ENCODE assay signal across 20 cellular contexts in the genomic region with DNA sequence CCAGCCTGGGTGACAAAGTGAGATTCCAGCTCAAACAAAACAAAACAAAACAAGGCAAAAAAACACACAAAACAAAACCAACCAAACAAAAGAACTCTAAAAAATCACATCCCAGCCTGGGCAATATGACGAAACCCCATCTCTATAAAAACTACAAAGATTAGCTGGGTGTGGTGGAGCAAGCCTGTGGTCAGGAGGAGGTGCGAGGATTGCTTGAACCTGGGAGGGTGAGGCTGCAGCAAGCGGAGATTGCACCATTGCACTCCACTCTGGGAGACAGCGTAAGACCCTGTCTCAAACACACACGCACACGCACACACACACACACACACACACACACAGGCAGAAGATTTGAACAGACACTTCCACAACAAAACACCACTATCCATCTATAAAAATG.
DNase-seq lines count a peak whose midpoint lies in the region; ATAC-seq and TF ChIP-seq lines count a peak whose summit lies in the region.
"Had no signal": no experiment of that assay in that cellular context is flagged by ENCODE, and none has a peak within 500 bp of the region (broad histone marks: within the 10 kb centered on the region; RNA-seq: fewer than 3 reads in every experiment).

No MANE protein-coding gene starts in this region.

- peaks cover 26% of the 10 kb centered on the region for H3K4me1 Mint-ChIP-seq in activated CD8-positive, alpha-beta T cell treated with anti-CD3 and anti-CD28 coated beads for 36 hours (ENCODE audit: low read depth)
- peaks cover 22% of the 10 kb centered on the region for H3K4me1 Mint-ChIP-seq in activated CD8-positive, alpha-beta T cell treated with anti-CD3 and anti-CD28 coated beads, Interleukin-2, amount 10 ng/mL, durations not matched to agents 7 days and 5 days (ENCODE audit: low read depth)

- no peak overlapping the region for H3K4me3 Mint-ChIP-seq in activated CD8-positive, alpha-beta T cell treated with anti-CD3 and anti-CD28 coated beads for 36 hours
- H3K4me3 Mint-ChIP-seq in activated CD8-positive, alpha-beta T cell treated with anti-CD3 and anti-CD28 coated beads, Interleukin-2, amount 10 ng/mL, durations not matched to agents 7 days and 5 days = no peak overlapping the region
- H3K4me3 Mint-ChIP-seq: activated B cell treated with CpG ODN at 0.5 μM for 24 hours had no signal

- peaks cover 28% of the 10 kb centered on the region for H3K36me3 Mint-ChIP-seq in activated CD8-positive, alpha-beta T cell treated with anti-CD3 and anti-CD28 coated beads for 36 hours (ENCODE audit: low read depth)
- H3K36me3 Mint-ChIP-seq in activated CD8-positive, alpha-beta T cell treated with anti-CD3 and anti-CD28 coated beads, Interleukin-2, amount 10 ng/mL, durations not matched to agents 7 days and 5 days (ENCODE audit: low read depth) = peaks cover 28% of the 10 kb centered on the region

- H3K27ac ChIP-seq in HEK293 (ENCODE audit: extremely low read depth, low read depth, low read length) (no peak overlapping the region), neutrophil (peak overlapping the region; percentile 62), aorta (ENCODE audit: low read depth in 1 of 2, low read length in 2 of 2) (no peak overlapping the region)
- H3K27ac ChIP-seq: A549, BLaER1, heart right ventricle, SJSA1 had no signal

- no peaks in the 10 kb centered on the region for H3K9me3 Mint-ChIP-seq in activated CD8-positive, alpha-beta T cell treated with anti-CD3 and anti-CD28 coated beads for 36 hours
- H3K9me3 Mint-ChIP-seq in activated CD8-positive, alpha-beta T cell treated with anti-CD3 and anti-CD28 coated beads, Interleukin-2, amount 10 ng/mL, durations not matched to agents 7 days and 5 days (ENCODE audit: insufficient read depth) = no peaks in the 10 kb centered on the region
- H3K9me3 Mint-ChIP-seq: activated B cell treated with CpG ODN at 0.5 μM for 24 hours had no signal

- WGBS in aorta, 2 donors = 95 to 96% methylated on average over 6 of the region's 6 CpGs

- H3K36me3 ChIP-seq in HEK293 (ENCODE audit: control insufficient read depth in 2 of 2, insufficient read depth in 1 of 2, low read length in 2 of 2) = peaks cover 0 to 4% of the 10 kb centered on the region in 2 experiments; a peak in 1 of 3 replicates
- no peaks in the 10 kb centered on the region for H3K36me3 ChIP-seq in neutrophil
- peaks cover 0 to 3% of the 10 kb centered on the region in 2 donors for H3K36me3 ChIP-seq in aorta (ENCODE audit: control insufficient read depth in 1 of 2, insufficient read depth in 2 of 2, low read length in 1 of 2)
- H3K36me3 ChIP-seq: SJSA1 had no signal

- 0 out of 2 replicates have a peak, but pooled peaks cover 2% of the 10 kb centered on the region for H3K4me1 ChIP-seq in HEK293 (ENCODE audit: control insufficient read depth, insufficient read depth, low read length)
- H3K4me1 ChIP-seq in neutrophil (ENCODE audit: control insufficient read depth in 1 of 2, insufficient read depth in 1 of 2, low read depth in 1 of 2, low read length in 1 of 2) = peaks cover 24 to 32% of the 10 kb centered on the region in 2 experiments
- no peaks in the 10 kb centered on the region for H3K4me1 ChIP-seq in aorta (ENCODE audit: control insufficient read depth in 1 of 2, insufficient read depth in 2 of 2, low read length in 2 of 2)

- TF ChIP-seq CTCF in activated CD8-positive, alpha-beta T cell treated with anti-CD3 and anti-CD28 coated beads for 36 hours (IDR thresholded peaks at IDR 0.05) = no peak
- no peak for TF ChIP-seq CTCF in HEK293 (tag by site-specific recombination; IDR thresholded peaks at IDR 0.05)
- no peak for TF ChIP-seq CTCF in neutrophil (IDR thresholded peaks at IDR 0.05)

- intact Hi-C loops in activated CD8-positive, alpha-beta T cell treated with anti-CD3 and anti-CD28 coated beads for 36 hours (cut with micrococcal nuclease) = no loop called here
- intact Hi-C loops in aorta (cut with DNase I) = no loop called here

- peak; percentile 39 for ATAC-seq in activated CD8-positive, alpha-beta T cell treated with anti-CD3 and anti-CD28 coated beads for 36 hours
- no peak for ATAC-seq in activated CD8-positive, alpha-beta T cell treated with anti-CD3 and anti-CD28 coated beads, Interleukin-2, amount 10 ng/mL, durations not matched to agents 7 days and 5 days
- no peak for ATAC-seq in GM18868 (IDR thresholded peaks at IDR 0.05; ENCODE audit: unreplicated experiment)
- ATAC-seq in aorta (ENCODE audit: low FRiP score) = no peak
- ATAC-seq: A549, heart right ventricle, Panc1 had no signal

- CTCF ChIA-PET in activated CD8-positive, alpha-beta T cell treated with anti-CD3 and anti-CD28 coated beads for 36 hours (lab: Charles Lee) = no interaction called here
- CTCF ChIA-PET in activated CD8-positive, alpha-beta T cell treated with anti-CD3 and anti-CD28 coated beads, Interleukin-2, amount 10 ng/mL, durations not matched to agents 7 days and 5 days (lab: Charles Lee) = interaction anchor here (0.8 kb wide), 1 partner anchor 82 kb away, joined by 3 read pairs; no protein-coding TSS in a partner anchor
- CTCF ChIA-PET in HEK293 (lab: Yijun Ruan, JAX) = no interaction called here

- H3K4me3 ChIP-seq in HEK293 (ENCODE audit: low read depth, low read length) (no peak overlapping the region), neutrophil (ENCODE audit: low read depth in 1 of 2, low read length in 1 of 2) (no peak overlapping the region), aorta (ENCODE audit: low read length in 2 of 2) (no peak overlapping the region)
- H3K4me3 ChIP-seq: A549, BLaER1, heart right ventricle, SJSA1, smooth muscle cell had no signal

- H3K27ac Mint-ChIP-seq in activated CD8-positive, alpha-beta T cell treated with anti-CD3 and anti-CD28 coated beads for 36 hours = no peak overlapping the region
- H3K27ac Mint-ChIP-seq in activated CD8-positive, alpha-beta T cell treated with anti-CD3 and anti-CD28 coated beads, Interleukin-2, amount 10 ng/mL, durations not matched to agents 7 days and 5 days = no peak overlapping the region
- H3K27ac Mint-ChIP-seq: activated B cell treated with CpG ODN at 0.5 μM for 24 hours had no signal

- no peak for DNase-seq in activated CD8-positive, alpha-beta T cell treated with anti-CD3 and anti-CD28 coated beads for 36 hours
- DNase-seq in activated CD8-positive, alpha-beta T cell treated with anti-CD3 and anti-CD28 coated beads, Interleukin-2, amount 10 ng/mL, durations not matched to agents 7 days and 5 days = no peak
- peak; percentile 46 for DNase-seq in SKM-1 treated with dmso at 0.1 percent for 144 hours (lab: John Stamatoyannopoulos, UW; ENCODE audit: unreplicated experiment)
- no peak for DNase-seq in SW480 (ENCODE audit: low spot score)
- DNase-seq in aorta = no peak
- DNase-seq: activated B cell treated with CpG ODN at 0.5 μM for 24 hours; activated T-cell treated with anti-CD3 and anti-CD28 coated beads, Interleukin-2, amount 50 U/mL, for 48 hours; DMS 273 treated with DMSO at 0.1 percent for 48 hours; heart right ventricle; NCI-H1694 treated with DMSO at 0.1 percent for 48 hours; NCI-H774; stimulated activated CD4-positive, alpha-beta T cell treated with anti-CD3 and anti-CD28 coated beads, Interleukin-4, amount 100 ng/mL, for 1 hour had no signal

- no peaks in the 10 kb centered on the region for H3K9me3 ChIP-seq in HEK293 (ENCODE audit: control insufficient read depth, insufficient read depth, low read depth, low read length)
- H3K9me3 ChIP-seq in neutrophil = no peaks in the 10 kb centered on the region
- H3K9me3 ChIP-seq in aorta (ENCODE audit: control insufficient read depth, low read length) = no peaks in the 10 kb centered on the region
- H3K9me3 ChIP-seq: A549, heart right ventricle, SJSA1 had no signal

- H3K27me3 ChIP-seq in neutrophil (peaks cover 6% of the 10 kb centered on the region), aorta (ENCODE audit: control insufficient read depth in 1 of 2, insufficient read depth in 2 of 2, low read length in 1 of 2) (no peaks in the 10 kb centered on the region)
- H3K27me3 ChIP-seq: BLaER1, heart right ventricle, SJSA1 had no signal

- no peaks in the 10 kb centered on the region for H3K27me3 Mint-ChIP-seq in activated CD8-positive, alpha-beta T cell treated with anti-CD3 and anti-CD28 coated beads for 36 hours
- H3K27me3 Mint-ChIP-seq in activated CD8-positive, alpha-beta T cell treated with anti-CD3 and anti-CD28 coated beads, Interleukin-2, amount 10 ng/mL, durations not matched to agents 7 days and 5 days (ENCODE audit: low read depth) = no peaks in the 10 kb centered on the region

- POLR2A ChIA-PET in activated CD8-positive, alpha-beta T cell treated with anti-CD3 and anti-CD28 coated beads for 36 hours (lab: Charles Lee) = interaction anchor here (1.5 kb wide), 1 partner anchor 10 kb away, joined by 6 read pairs; no protein-coding TSS in a partner anchor
- POLR2A ChIA-PET in activated CD8-positive, alpha-beta T cell treated with anti-CD3 and anti-CD28 coated beads, Interleukin-2, amount 10 ng/mL, durations not matched to agents 7 days and 5 days (lab: Charles Lee) = no interaction called here
- POLR2A ChIA-PET in HEK293 (lab: Yijun Ruan, JAX) = no interaction called here

TF ChIP-seq in HEK293, 187 proteins besides CTCF, POLR2A, EP300 and RAD21:
- TF ChIP-seq ZNF423 (tag by site-specific recombination; IDR thresholded peaks at IDR 0.05) (no peak), ZBTB8A (tag by site-specific recombination; IDR thresholded peaks at IDR 0.05) (no peak), ZNF24 (tag by site-specific recombination; IDR thresholded peaks at IDR 0.05) (no peak)
- TF ChIP-seq, protein P1, sequence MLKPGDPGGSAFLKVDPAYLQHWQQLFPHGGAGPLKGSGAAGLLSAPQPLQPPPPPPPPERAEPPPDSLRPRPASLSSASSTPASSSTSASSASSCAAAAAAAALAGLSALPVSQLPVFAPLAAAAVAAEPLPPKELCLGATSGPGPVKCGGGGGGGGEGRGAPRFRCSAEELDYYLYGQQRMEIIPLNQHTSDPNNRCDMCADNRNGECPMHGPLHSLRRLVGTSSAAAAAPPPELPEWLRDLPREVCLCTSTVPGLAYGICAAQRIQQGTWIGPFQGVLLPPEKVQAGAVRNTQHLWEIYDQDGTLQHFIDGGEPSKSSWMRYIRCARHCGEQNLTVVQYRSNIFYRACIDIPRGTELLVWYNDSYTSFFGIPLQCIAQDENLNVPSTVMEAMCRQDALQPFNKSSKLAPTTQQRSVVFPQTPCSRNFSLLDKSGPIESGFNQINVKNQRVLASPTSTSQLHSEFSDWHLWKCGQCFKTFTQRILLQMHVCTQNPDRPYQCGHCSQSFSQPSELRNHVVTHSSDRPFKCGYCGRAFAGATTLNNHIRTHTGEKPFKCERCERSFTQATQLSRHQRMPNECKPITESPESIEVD (tag by site-specific recombination; IDR thresholded peaks at IDR 0.05) = peak; percentile 21; the same call in 1 of the 2 replicates
